In genomic region chr1:157311730-157312269, GRCh38 we compare ENCODE assay signal across 14 cellular contexts.
"Had no signal": no experiment of that assay in that cellular context is flagged by ENCODE, and none has a peak within 500 bp of the region (broad histone marks: within the 10 kb centered on the region; RNA-seq: fewer than 3 reads in every experiment).

No MANE protein-coding gene starts in this region.

- H3K36me3 ChIP-seq: right lobe of liver, suprapubic skin had no signal

- DNase-seq: activated CD4-positive, alpha-beta T cell treated with anti-CD3 and anti-CD28 coated beads, Interleukin-2, amount 10 ng/mL, durations not matched to agents 24 days and 14 days; activated CD8-positive, alpha-beta T cell treated with anti-CD3 and anti-CD28 coated beads, Interleukin-2, amount 10 ng/mL, durations not matched to agents 7 days and 5 days; activated naive CD4-positive, alpha-beta T cell treated with Interleukin-2 at 50 U/mL for 16 hours; activated naive CD8-positive, alpha-beta T cell treated with anti-CD3 and anti-CD28 coated beads, Interleukin-2, amount 10 ng/mL, durations not matched to agents 7 days and 5 days; activated T-cell treated with anti-CD3 and anti-CD28 coated beads, Interleukin-2, amount 50 U/mL, for 24 hours; amygdala; central memory CD4-positive, alpha-beta T cell; left colon; naive thymus-derived CD4-positive, alpha-beta T cell; stimulated activated CD4-positive, alpha-beta T cell treated with anti-CD3 and anti-CD28 coated beads, Interleukin-15, amount 100 ng/mL, for 24 hours; stimulated activated CD4-positive, alpha-beta T cell treated with anti-CD3 and anti-CD28 coated beads, Interleukin-2, amount 100 ng/mL, for 48 hours had no signal

- H3K9me3 ChIP-seq: right lobe of liver had no signal

- H3K27me3 ChIP-seq: right lobe of liver, suprapubic skin had no signal

- H3K4me3 ChIP-seq: right lobe of liver, suprapubic skin had no signal

- H3K27ac ChIP-seq: epithelial cell of prostate, right lobe of liver, suprapubic skin had no signal

- ATAC-seq: activated CD8-positive, alpha-beta T cell treated with anti-CD3 and anti-CD28 coated beads, Interleukin-2, amount 10 ng/mL, durations not matched to agents 7 days and 5 days; naive thymus-derived CD4-positive, alpha-beta T cell had no signal
